8 cellular contexts compared by ENCODE assay signal in genomic region chr2:55231546-55232083, GRCh38. TPM values are rescaled to one million over a fixed set of nuclear protein-coding genes. Genes with fewer than 3 reads are reported as not detected.
DNase-seq lines count a peak whose midpoint lies in the region; ATAC-seq and TF ChIP-seq lines count a peak whose summit lies in the region.

No MANE protein-coding gene starts in this region.

- no peak for DNase-seq in T-helper 1 cell
- DNase-seq in NCI-H69 (lab: John Stamatoyannopoulos, UW): peak; percentile 75
- peak; percentile 51 for DNase-seq in choroid plexus epithelial cell (ENCODE audit: low read depth)
- no peak for DNase-seq in vagina (ENCODE audit: extremely low spot score in 2 of 2)
- no peak for DNase-seq in GF-D8 (lab: John Stamatoyannopoulos, UW)

- H3K9me3 Mint-ChIP-seq in T-helper 1 cell treated with Interleukin-12 subunit alpha and Interleukin-12 subunit beta and Interleukin-4 antibody, amounts not matched to agents 30 μg/mL and 1 μg/mL, for 36 hours: no peaks in the 10 kb centered on the region

- intact Hi-C loops in vagina (cut with DNase I): no loop called here

- H3K4me3 ChIP-seq in choroid plexus epithelial cell (ENCODE audit: low read depth, low read length) (peak overlapping the region; percentile 77), mesodermal cell (ENCODE audit: extremely low read depth, insufficient read depth, low read length, poor library complexity, severe bottlenecking) (peak overlapping the region; percentile 99), vagina (peak overlapping the region; percentile 70 to 95)

- H3K27ac ChIP-seq in mesodermal cell (ENCODE audit: low read depth, low read length, severe bottlenecking) (peak overlapping the region; percentile 95), vagina (peak overlapping the region; percentile 92)

- H3K36me3 Mint-ChIP-seq in T-helper 1 cell treated with Interleukin-12 subunit alpha and Interleukin-12 subunit beta and Interleukin-4 antibody, amounts not matched to agents 30 μg/mL and 1 μg/mL, for 36 hours (ENCODE audit: low read depth): peaks cover 58% of the 10 kb centered on the region

- TF ChIP-seq CTCF in choroid plexus epithelial cell (conservative IDR thresholded peaks at IDR 0.05; ENCODE audit: low read depth, low read length): no peak
- TF ChIP-seq CTCF in vagina (IDR thresholded peaks at IDR 0.05): no peak

- 8 to 9% methylated on average over 8 to 10 of the region's 13 CpGs for WGBS in mesodermal cell (ENCODE audit: insufficient coverage in 2 of 2), 2 experiments

- H3K27ac Mint-ChIP-seq in T-helper 1 cell treated with Interleukin-12 subunit alpha and Interleukin-12 subunit beta and Interleukin-4 antibody, amounts not matched to agents 30 μg/mL and 1 μg/mL, for 36 hours: peak overlapping the region; percentile 95

- no peaks in the 10 kb centered on the region for H3K27me3 ChIP-seq in vagina

- peak overlapping the region; percentile 100 for H3K4me3 Mint-ChIP-seq in T-helper 1 cell treated with Interleukin-12 subunit alpha and Interleukin-12 subunit beta and Interleukin-4 antibody, amounts not matched to agents 30 μg/mL and 1 μg/mL, for 36 hours

- peaks cover 48% of the 10 kb centered on the region for H3K4me1 Mint-ChIP-seq in T-helper 1 cell treated with Interleukin-12 subunit alpha and Interleukin-12 subunit beta and Interleukin-4 antibody, amounts not matched to agents 30 μg/mL and 1 μg/mL, for 36 hours (ENCODE audit: low read depth)

- H3K4me1 ChIP-seq in mesodermal cell (ENCODE audit: control insufficient read depth, insufficient read depth, low read length, poor library complexity, severe bottlenecking) (peaks cover 22% of the 10 kb centered on the region), vagina (peaks cover 25% of the 10 kb centered on the region)

- no peak for ATAC-seq in GM18870 (IDR thresholded peaks at IDR 0.05; ENCODE audit: unreplicated experiment)

- no peaks in the 10 kb centered on the region for H3K27me3 Mint-ChIP-seq in T-helper 1 cell treated with Interleukin-12 subunit alpha and Interleukin-12 subunit beta and Interleukin-4 antibody, amounts not matched to agents 30 μg/mL and 1 μg/mL, for 36 hours (ENCODE audit: low read depth)

- H3K36me3 ChIP-seq in mesodermal cell (ENCODE audit: control insufficient read depth, insufficient read depth, low read length) (peaks cover 46% of the 10 kb centered on the region), vagina (peaks cover 0 to 29% of the 10 kb centered on the region in 2 donors)

- H3K9me3 ChIP-seq in mesodermal cell (ENCODE audit: control insufficient read depth, low read length): no peaks in the 10 kb centered on the region
- no peaks in the 10 kb centered on the region for H3K9me3 ChIP-seq in vagina

- TF ChIP-seq POLR2A in vagina (IDR thresholded peaks at IDR 0.05): no peak

RNA-seq across cellular contexts. Expression of gene CLHC1, which starts 0.5 kb away (rescaled TPM):
- 9.5 TPM for polyA plus RNA-seq in mesodermal cell (2013, experiment 1 of 2)
- polyA plus RNA-seq in mesodermal cell (2013, experiment 2 of 2): 16.6 TPM
- 4.7 TPM for total RNA-seq in vagina

RNA-seq across cellular contexts. Expression of gene RPS27A, which starts 0.9 kb away (rescaled TPM):
- polyA plus RNA-seq in mesodermal cell (2013, experiment 1 of 2): 2,266 TPM
- polyA plus RNA-seq in mesodermal cell (2013, experiment 2 of 2): 2,178 TPM
- 963 TPM for total RNA-seq in vagina

RNA-seq across cellular contexts. Expression of gene MTIF2, which starts 37.4 kb away (rescaled TPM):
- 25.2 TPM for polyA plus RNA-seq in mesodermal cell (2013, experiment 1 of 2)
- polyA plus RNA-seq in mesodermal cell (2013, experiment 2 of 2): 29.6 TPM
- 19.4 TPM for total RNA-seq in vagina

Comparison
In these comparisons a context has a peak if more than half of its experiments do, and no peak if none do; other contexts are left out.
1. DNase-seq: peak in NCI-H69 (single experiment) and choroid plexus epithelial cell (single experiment); none in T-helper 1 cell (0 of 5), vagina (0 of 2) and GF-D8 (single experiment).
2. Peak in every context shown above with its lines, with median percentiles within 50 percentile points of each other: H3K4me3 ChIP-seq.